21 cellular contexts compared by ENCODE assay signal in the genomic region with DNA sequence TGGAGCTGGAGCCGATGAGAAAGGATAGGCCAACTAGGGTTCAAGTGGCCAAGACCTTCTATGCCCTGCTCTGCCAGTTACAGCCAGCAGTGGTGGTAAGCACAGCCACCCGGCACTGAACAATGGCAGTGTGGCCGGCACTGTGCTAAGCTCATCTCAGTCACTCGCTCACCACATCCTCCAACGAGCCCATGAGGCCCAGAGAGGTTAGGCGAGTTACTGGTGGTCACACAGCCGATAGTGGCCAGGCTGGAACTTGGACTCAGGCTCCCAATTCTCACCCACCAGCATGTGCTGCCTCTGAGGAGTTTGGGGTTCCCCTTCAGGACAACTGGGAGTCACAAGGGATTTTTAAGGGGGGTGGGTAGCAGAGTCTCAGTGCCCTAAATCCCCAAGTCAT.
A peak's percentile ranks its signal among the peaks of the same experiment; 100 is the strongest.
DNase-seq lines count a peak whose midpoint lies in the region; ATAC-seq and TF ChIP-seq lines count a peak whose summit lies in the region.
"Had no signal": no experiment of that assay in that cellular context is flagged by ENCODE, and none has a peak within 500 bp of the region (broad histone marks: within the 10 kb centered on the region; RNA-seq: fewer than 3 reads in every experiment).

No MANE protein-coding gene starts in this region.

- H3K27ac Mint-ChIP-seq in nephron progenitor cell, result peak overlapping the region; percentile 88
- no peak overlapping the region for H3K27ac Mint-ChIP-seq in stimulated activated effector memory CD8-positive, alpha-beta T cell treated with anti-CD3 and anti-CD28 coated beads, Interleukin-12 subunit alpha, Interleukin-12 subunit beta, amount 100 ng/mL, for 72 hours
- H3K27ac Mint-ChIP-seq: CD4-positive, CD25-positive, alpha-beta regulatory T cell; HFFc6 had no signal

- no peak for TF ChIP-seq CTCF in OCI-LY1 (IDR thresholded peaks at IDR 0.05; ENCODE audit: low read length)
- TF ChIP-seq CTCF in esophagus muscularis mucosa (IDR thresholded peaks at IDR 0.05), result no peak
- TF ChIP-seq CTCF in nephron progenitor cell (IDR thresholded peaks at IDR 0.05), result no peak

- no peak overlapping the region for H3K4me3 ChIP-seq in OCI-LY1 (ENCODE audit: low read depth, low read length, poor library complexity, severe bottlenecking)
- no peak overlapping the region for H3K4me3 ChIP-seq in esophagus muscularis mucosa
- H3K4me3 ChIP-seq in Karpas-422 (ENCODE audit: low read length), result no peak overlapping the region
- H3K4me3 ChIP-seq: BLaER1, Peyer's patch had no signal

- H3K9me2 ChIP-seq in OCI-LY1 (ENCODE audit: low read depth, low read length) (no peaks in the 10 kb centered on the region), Karpas-422 (replicated peaks; ENCODE audit: insufficient read depth, low read length) (no peaks in the 10 kb centered on the region)

- H3K27ac ChIP-seq in OCI-LY1 (ENCODE audit: low read depth, low read length, poor library complexity, severe bottlenecking) (peak overlapping the region; percentile 91), esophagus muscularis mucosa (replicated peaks in 1 of 4) (peak overlapping the region; percentile 27 to 82 (median 74)), Karpas-422 (ENCODE audit: low read length) (no peak overlapping the region)
- H3K27ac ChIP-seq: BLaER1, KMS-11 had no signal

- DNase-seq in esophagus muscularis mucosa (ENCODE audit: extremely low spot score), result no peak
- DNase-seq in nephron progenitor cell, result no peak
- DNase-seq in stimulated activated effector memory CD8-positive, alpha-beta T cell treated with anti-CD3 and anti-CD28 coated beads, Interleukin-12 subunit alpha, Interleukin-12 subunit beta, amount 100 ng/mL, for 72 hours (ENCODE audit: low spot score in 2 of 2), result no peak
- no peak for DNase-seq in Karpas-422
- DNase-seq in stimulated activated naive CD4-positive, alpha-beta T cell (lab: John Stamatoyannopoulos, UW), result no peak
- DNase-seq: CD4-positive, CD25-positive, alpha-beta regulatory T cell; HFFc6; IMR-90; NCI-H1048; NCI-H1417 treated with DMSO at 0.1 percent for 48 hours; NCI-H1694 treated with DMSO at 0.1 percent for 48 hours; NCI-H2081; NCI-H2227 treated with DMSO at 0.1 percent for 48 hours; NCI-H510A; OCI-M1; Peyer's patch; SHP77 treated with DMSO at 0.1 percent for 48 hours had no signal

- H3K4me3 Mint-ChIP-seq in nephron progenitor cell, result no peak overlapping the region
- H3K4me3 Mint-ChIP-seq in stimulated activated effector memory CD8-positive, alpha-beta T cell treated with anti-CD3 and anti-CD28 coated beads, Interleukin-12 subunit alpha, Interleukin-12 subunit beta, amount 100 ng/mL, for 72 hours, result no peak overlapping the region
- H3K4me3 Mint-ChIP-seq: CD4-positive, CD25-positive, alpha-beta regulatory T cell; HFFc6 had no signal

- no peaks in the 10 kb centered on the region for H3K36me3 Mint-ChIP-seq in nephron progenitor cell (ENCODE audit: low read depth)
- H3K36me3 Mint-ChIP-seq in stimulated activated effector memory CD8-positive, alpha-beta T cell treated with anti-CD3 and anti-CD28 coated beads, Interleukin-12 subunit alpha, Interleukin-12 subunit beta, amount 100 ng/mL, for 72 hours, result no peaks in the 10 kb centered on the region
- H3K36me3 Mint-ChIP-seq: CD4-positive, CD25-positive, alpha-beta regulatory T cell had no signal

- TF ChIP-seq POLR2A in esophagus muscularis mucosa (IDR thresholded peaks at IDR 0.05; ENCODE audit: low read depth), result no peak

- H3F3A ChIP-seq in OCI-LY1 (ENCODE audit: insufficient read depth, low read length), result no peaks in the 10 kb centered on the region

- H4K20me1 ChIP-seq in OCI-LY1 (ENCODE audit: insufficient read depth, low read length) (no peaks in the 10 kb centered on the region), Karpas-422 (ENCODE audit: insufficient read depth, low read depth, low read length) (no peaks in the 10 kb centered on the region)
- H4K20me1 ChIP-seq: BLaER1 had no signal

- intact Hi-C loops in esophagus muscularis mucosa (cut with DNase I), result no loop called here

- H3K9me3 ChIP-seq in OCI-LY1 (ENCODE audit: low read length), result no peaks in the 10 kb centered on the region
- H3K9me3 ChIP-seq in esophagus muscularis mucosa, result no peaks in the 10 kb centered on the region
- no peaks in the 10 kb centered on the region for H3K9me3 ChIP-seq in Karpas-422 (ENCODE audit: low read length)
- H3K9me3 ChIP-seq: BLaER1, Peyer's patch had no signal

- peaks cover 7% of the 10 kb centered on the region for H3K27me3 Mint-ChIP-seq in nephron progenitor cell (ENCODE audit: low read depth, poor library complexity)

- peak; percentile 9 for ATAC-seq in stimulated activated effector memory CD8-positive, alpha-beta T cell treated with anti-CD3 and anti-CD28 coated beads, Interleukin-12 subunit alpha, Interleukin-12 subunit beta, amount 100 ng/mL, for 72 hours
- no peak for ATAC-seq in HG03457 (IDR thresholded peaks at IDR 0.05; ENCODE audit: unreplicated experiment)

- H3K4me1 Mint-ChIP-seq in nephron progenitor cell, result peaks cover 80% of the 10 kb centered on the region
- H3K4me1 Mint-ChIP-seq in stimulated activated effector memory CD8-positive, alpha-beta T cell treated with anti-CD3 and anti-CD28 coated beads, Interleukin-12 subunit alpha, Interleukin-12 subunit beta, amount 100 ng/mL, for 72 hours, result no peaks in the 10 kb centered on the region
- H3K4me1 Mint-ChIP-seq: CD4-positive, CD25-positive, alpha-beta regulatory T cell had no signal

- no peak overlapping the region for H3K4me2 ChIP-seq in OCI-LY1 (ENCODE audit: low read length)
- H3K4me2 ChIP-seq in Karpas-422 (ENCODE audit: low read depth, low read length, poor library complexity, severe bottlenecking), result no peak overlapping the region
- H3K4me2 ChIP-seq: BLaER1, KMS-11 had no signal

- H3K9me3 Mint-ChIP-seq in nephron progenitor cell, result no peaks in the 10 kb centered on the region
- H3K9me3 Mint-ChIP-seq in stimulated activated effector memory CD8-positive, alpha-beta T cell treated with anti-CD3 and anti-CD28 coated beads, Interleukin-12 subunit alpha, Interleukin-12 subunit beta, amount 100 ng/mL, for 72 hours, result no peaks in the 10 kb centered on the region
- H3K9me3 Mint-ChIP-seq: HFFc6 had no signal

- H3K27me3 ChIP-seq in OCI-LY1 (ENCODE audit: insufficient read depth, low read length) (no peaks in the 10 kb centered on the region), esophagus muscularis mucosa (no peaks in the 10 kb centered on the region), Karpas-422 (ENCODE audit: low read length) (no peaks in the 10 kb centered on the region)
- H3K27me3 ChIP-seq: BLaER1, Peyer's patch had no signal

- TF ChIP-seq EP300 in esophagus muscularis mucosa (IDR thresholded peaks at IDR 0.05), result no peak

- H3K9ac ChIP-seq in OCI-LY1 (ENCODE audit: low read length) (no peak overlapping the region; the same call in 1 of the 2 replicates), Karpas-422 (ENCODE audit: low read length) (no peak overlapping the region)
- H3K9ac ChIP-seq: BLaER1, KMS-11 had no signal

- H3K36me3 ChIP-seq in OCI-LY1 (ENCODE audit: insufficient read depth, low read length), result no peaks in the 10 kb centered on the region
- H3K36me3 ChIP-seq in esophagus muscularis mucosa, result no peaks in the 10 kb centered on the region
- H3K36me3 ChIP-seq in Karpas-422 (ENCODE audit: insufficient read depth, low read length), result no peaks in the 10 kb centered on the region
- H3K36me3 ChIP-seq: BLaER1, Peyer's patch had no signal

- 91% methylated on average over 5 of the region's 7 CpGs for WGBS in esophagus muscularis mucosa

- H2AFZ ChIP-seq in OCI-LY1 (ENCODE audit: low read length) (no peak overlapping the region), Karpas-422 (ENCODE audit: low read length) (no peak overlapping the region)

- H3K4me1 ChIP-seq in OCI-LY1 (ENCODE audit: insufficient read depth, low read length, severe bottlenecking), result peaks cover 65% of the 10 kb centered on the region
- H3K4me1 ChIP-seq in esophagus muscularis mucosa, result peaks cover 0 to 65% (median 44%) of the 10 kb centered on the region in 4 donors
- H3K4me1 ChIP-seq in Karpas-422 (ENCODE audit: low read length), result peaks cover 13% of the 10 kb centered on the region
- H3K4me1 ChIP-seq: Peyer's patch had no signal

- H3K79me2 ChIP-seq in OCI-LY1 (ENCODE audit: insufficient read depth, low read length) (no peaks in the 10 kb centered on the region), Karpas-422 (ENCODE audit: low read length) (no peaks in the 10 kb centered on the region)
